In genomic region chr6:163398796-163399195, GRCh38 we compare ENCODE assay signal across 10 cellular contexts. TPM values are rescaled to one million over a fixed set of nuclear protein-coding genes. Genes with fewer than 3 reads are reported as not detected.
DNase-seq lines count a peak whose midpoint lies in the region; ATAC-seq, FAIRE-seq and TF ChIP-seq lines count a peak whose summit lies in the region.
"Had no signal": no experiment of that assay in that cellular context is flagged by ENCODE, and none has a peak within 500 bp of the region (broad histone marks: within the 10 kb centered on the region; RNA-seq: fewer than 3 reads in every experiment).

No MANE protein-coding gene starts in this region.

- ATAC-seq in GM21717 (IDR thresholded peaks at IDR 0.05; ENCODE audit: unreplicated experiment) (peak; percentile 43), HG02763 (IDR thresholded peaks at IDR 0.05; ENCODE audit: unreplicated experiment) (no peak), HG02970 (IDR thresholded peaks at IDR 0.05; ENCODE audit: low FRiP score, unreplicated experiment) (no peak)

- no peaks in the 10 kb centered on the region for H3K9me3 ChIP-seq in left ventricle myocardium inferior (replicated peaks)

- peak; percentile 49 for DNase-seq in NOMO-1 treated with dmso at 0.1 percent for 144 hours (lab: John Stamatoyannopoulos, UW; ENCODE audit: unreplicated experiment)
- peak; percentile 46 for DNase-seq in left ventricle myocardium inferior
- no peak for DNase-seq in HTR-8/SVneo (ENCODE audit: insufficient read length, low spot score)
- DNase-seq in HT-29 (ENCODE audit: low spot score): no peak
- DNase-seq: activated T-cell treated with anti-CD3 and anti-CD28 coated beads, Interleukin-2, amount 50 U/mL, for 48 hours; DMS79 treated with DMSO at 0.1 percent for 48 hours had no signal

- H3K4me1 ChIP-seq in left ventricle myocardium inferior: peaks cover 33% of the 10 kb centered on the region

- H3K27me3 ChIP-seq in left ventricle myocardium inferior (ENCODE audit: low read depth): no peaks in the 10 kb centered on the region

- intact Hi-C loops in left ventricle myocardium inferior (cut with micrococcal nuclease): no loop called here

- H3K27ac ChIP-seq in left ventricle myocardium inferior (replicated peaks) (no peak overlapping the region), temporal lobe (ENCODE audit: low read depth, low read length) (peak overlapping the region; percentile 51)

- no peak for FAIRE-seq in HTR-8/SVneo (lab: Jason Lieb, UNC)

- H3K36me3 ChIP-seq in left ventricle myocardium inferior: no peaks in the 10 kb centered on the region

- H3K4me3 ChIP-seq in left ventricle myocardium inferior: no peak overlapping the region

- no peak for TF ChIP-seq CTCF in left ventricle myocardium inferior (IDR thresholded peaks at IDR 0.05; ENCODE audit: borderline replicate concordance)

RNA-seq across cellular contexts. Expression of gene QKI, which starts 15.7 kb away (rescaled TPM):
- total RNA-seq in left ventricle myocardium inferior: 449 TPM
- 198 TPM for total RNA-seq in temporal lobe
- not detected in 2 replicates for total RNA-seq in HT-29 (2014; rRNA removed; shearing (Covaris generic))

Comparison
In these comparisons a context has a peak if more than half of its experiments do, and no peak if none do; other contexts are left out.
1. DNase-seq: peak in NOMO-1 treated with dmso at 0.1 percent for 144 hours (single experiment) and left ventricle myocardium inferior (single experiment); none in HTR-8/SVneo (single experiment) and HT-29 (single experiment).
2. RNA of gene QKI, which starts 15.7 kb away (total RNA-seq): 449 TPM in left ventricle myocardium inferior (single experiment) and 198 TPM in temporal lobe (single experiment); not detected in HT-29; every median in the first group is over 100 times any median in the second.